ENCODE assay signal across 8 cellular contexts in the genomic region with DNA sequence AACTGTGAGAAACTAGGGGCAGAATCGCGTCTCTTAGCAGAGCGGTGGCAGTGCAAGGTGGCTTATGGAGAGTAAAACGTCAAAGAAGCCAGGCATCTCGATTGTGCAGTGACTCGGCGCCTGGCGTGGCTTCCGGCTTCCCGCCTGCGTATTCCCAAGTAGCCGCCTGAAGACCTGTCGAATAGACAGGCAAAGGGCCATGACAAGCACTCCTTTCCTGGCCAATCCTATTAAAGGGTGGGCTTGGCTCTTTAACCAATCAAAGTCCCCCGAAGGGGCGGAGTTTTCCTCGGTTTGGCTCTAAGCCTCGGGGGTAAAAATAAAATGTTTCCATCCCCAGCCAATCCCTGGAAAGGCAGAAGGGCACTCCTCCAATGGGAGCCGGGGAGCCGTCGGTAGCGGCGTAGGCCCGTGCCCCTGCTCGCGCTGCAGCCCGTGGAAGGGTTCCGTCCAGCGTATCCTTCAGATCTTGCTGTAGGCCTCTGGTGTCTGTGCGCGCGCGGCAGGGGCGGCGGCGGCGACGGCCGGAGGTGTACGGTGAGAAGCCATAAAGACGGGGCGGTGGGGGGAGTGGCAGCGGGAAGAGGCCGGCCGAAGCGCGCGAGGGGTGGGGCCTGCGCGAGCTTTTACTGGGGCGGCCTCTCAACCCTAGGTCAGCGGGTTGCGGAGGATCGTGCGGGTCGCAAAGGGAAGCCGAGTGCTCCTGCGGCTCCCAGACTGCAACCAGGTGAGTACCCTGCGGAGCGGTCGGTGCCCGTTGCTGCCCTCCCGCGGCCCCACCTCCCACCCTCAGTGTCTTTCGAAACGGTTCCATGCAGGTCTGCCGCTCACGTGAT. TPM values are rescaled to one million over a fixed set of nuclear protein-coding genes. Genes with fewer than 3 reads are reported as not detected.
A peak's percentile ranks its signal among the peaks of the same experiment; 100 is the strongest.
DNase-seq lines count a peak whose midpoint lies in the region; ATAC-seq and TF ChIP-seq lines count a peak whose summit lies in the region.

A gene with protein sequence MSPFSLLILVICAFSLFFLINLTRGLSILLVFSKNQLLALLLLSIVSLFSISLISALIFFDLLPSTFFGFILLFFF (plus strand): TSS at position 395 of the 836 bp plus-strand sequence. CDS start 30,131 bp downstream, outside the sequence.

- DNase-seq in C1 segment of cervical spinal cord (lab: John Stamatoyannopoulos, UW) (peak in 13 of 14 donors; percentile 21 to 94 (median 77)), NCI-H69 (lab: John Stamatoyannopoulos, UW) (peak; percentile 97), dermis blood vessel endothelial cell (peak; percentile 94), left lung (peak; percentile 86 to 88)
- DNase-seq in activated CD4-positive, alpha-beta T cell treated with anti-CD3 and anti-CD28 coated beads, Interleukin-2, amount 50 U/mL, for 4 hours, result peak; percentile 65 to 71
- peak; percentile 63 to 70 for DNase-seq in stimulated activated CD4-positive, alpha-beta T cell treated with anti-CD3 and anti-CD28 coated beads, Interleukin-2, amount 100 ng/mL, for 48 hours

- H3K27ac ChIP-seq in left lung, result peak within 1 kb of the TSS; percentile 74 to 89

- H3K27me3 ChIP-seq in left lung, result no peaks in the 10 kb centered on the region

- H3K4me3 ChIP-seq in left lung, result peak within 1 kb of the TSS; percentile 27 to 61

- H3K9me3 ChIP-seq in left lung, result no peaks in the 10 kb centered on the region

- intact Hi-C loops in left lung (cut with DNase I), result no loop called here

- H3K4me1 ChIP-seq in left lung, result no peaks in the 10 kb centered on the region

- H3K36me3 ChIP-seq in left lung, result no peaks in the 10 kb centered on the region

- ATAC-seq in GM19351 (IDR thresholded peaks at IDR 0.05; ENCODE audit: unreplicated experiment) (peak; percentile 74), HG03521 (IDR thresholded peaks at IDR 0.05; ENCODE audit: unreplicated experiment) (peak; percentile 67), left lung (peak; percentile 87)

- TF ChIP-seq CTCF in left lung (IDR thresholded peaks at IDR 0.05), result no peak

RNA-seq across cellular contexts. Expression of the gene that starts here (rescaled TPM):
- total RNA-seq in dermis blood vessel endothelial cell (7.6 and 8.5 TPM in 2 replicates), left lung (1 to 10 TPM; 7.8 to 9.9 TPM)

Comparison
In these comparisons a context has a peak if more than half of its experiments do, and no peak if none do; other contexts are left out.
1. Peak in every context shown above with its lines: DNase-seq, ATAC-seq, H3K4me3 ChIP-seq and H3K27ac ChIP-seq.